Comparison of ENCODE assay signal across 11 cellular contexts in genomic region chr12:53253298-53253697, GRCh38. TPM values are rescaled to one million over a fixed set of nuclear protein-coding genes. Genes with fewer than 3 reads are reported as not detected.
DNase-seq lines count a peak whose midpoint lies in the region; ATAC-seq, FAIRE-seq and TF ChIP-seq lines count a peak whose summit lies in the region.
"Had no signal": no experiment of that assay in that cellular context is flagged by ENCODE, and none has a peak within 500 bp of the region (broad histone marks: within the 10 kb centered on the region; RNA-seq: fewer than 3 reads in every experiment).

No MANE protein-coding gene starts in this region.

- FAIRE-seq in kidney (lab: Jason Lieb, UNC), result no peak
- FAIRE-seq: bronchial epithelial cell, islet of Langerhans had no signal

- H3K36me3 ChIP-seq in KOPT-K1 (ENCODE audit: insufficient read depth, low read length) (peaks cover 27% of the 10 kb centered on the region), neural progenitor cell (no peaks in the 10 kb centered on the region), kidney (ENCODE audit: control insufficient read depth in 1 of 2, insufficient read depth in 2 of 2, low read length in 2 of 2) (peaks cover 6 to 7% of the 10 kb centered on the region in 2 donors)

- H4K20me1 ChIP-seq in neural progenitor cell (ENCODE audit: low read depth), result no peaks in the 10 kb centered on the region

- H3K27me3 Mint-ChIP-seq in chondrocyte (ENCODE audit: low read depth), result no peaks in the 10 kb centered on the region
- H3K27me3 Mint-ChIP-seq in neural progenitor cell (ENCODE audit: insufficient read depth, low read depth), result peaks cover 7% of the 10 kb centered on the region

- H3K4me1 ChIP-seq in neural progenitor cell, result no peaks in the 10 kb centered on the region
- peaks cover 7 to 18% of the 10 kb centered on the region in 2 donors for H3K4me1 ChIP-seq in kidney (ENCODE audit: control insufficient read depth in 1 of 2, insufficient read depth in 1 of 2, low read depth in 1 of 2, low read length in 2 of 2)

- H3K27ac ChIP-seq in C4-2B (peak overlapping the region; percentile 93), KOPT-K1 (ENCODE audit: low read depth, low read length, poor library complexity, severe bottlenecking) (peak overlapping the region; percentile 75), neural progenitor cell (no peak overlapping the region), kidney (ENCODE audit: low read depth in 2 of 2, low read length in 2 of 2) (no peak overlapping the region)

- intact Hi-C loops in kidney (cut with DNase I), result no loop called here

- H3K36me3 Mint-ChIP-seq in chondrocyte (ENCODE audit: low read depth) (peaks cover 2% of the 10 kb centered on the region), neural progenitor cell (no peaks in the 10 kb centered on the region)

- DNase-seq in chondrocyte (ENCODE audit: low spot score) (no peak), neural progenitor cell (ENCODE audit: low spot score) (no peak), NCI-H187 treated with DMSO at 0.1 percent for 48 hours (lab: John Stamatoyannopoulos, UW) (no peak), kidney (no peak), NCI-H526 (lab: John Stamatoyannopoulos, UW) (no peak)
- DNase-seq: stimulated activated CD4-positive, alpha-beta T cell treated with anti-CD3 and anti-CD28 coated beads, Interleukin-2, amount 100 ng/mL, for 48 hours had no signal

- H3K4me2 ChIP-seq in neural progenitor cell, result no peak overlapping the region

- H3K9ac ChIP-seq in neural progenitor cell (no peak overlapping the region), kidney (ENCODE audit: low read length in 2 of 2) (peak overlapping the region in 1 of 2 donors; percentile 87)

- H3K79me2 ChIP-seq in neural progenitor cell (ENCODE audit: low read depth), result peaks cover 15% of the 10 kb centered on the region

- no peak for ATAC-seq in GM19324 (IDR thresholded peaks at IDR 0.05; ENCODE audit: low FRiP score, unreplicated experiment)

- peaks cover 26% of the 10 kb centered on the region for H3K4me1 Mint-ChIP-seq in chondrocyte (ENCODE audit: low read depth)
- H3K4me1 Mint-ChIP-seq in neural progenitor cell, result peaks cover 23% of the 10 kb centered on the region

- H3K4me3 Mint-ChIP-seq in chondrocyte (ENCODE audit: unreplicated experiment), result peak overlapping the region; percentile 98
- H3K4me3 Mint-ChIP-seq in neural progenitor cell, result peak overlapping the region; percentile 96

- H3K4me3 ChIP-seq in neural progenitor cell (no peak overlapping the region), kidney (ENCODE audit: low read length in 2 of 2) (peak overlapping the region in 1 of 2 donors; percentile 70)

- H3K9me3 Mint-ChIP-seq in chondrocyte (ENCODE audit: low read depth), result no peaks in the 10 kb centered on the region
- H3K9me3 Mint-ChIP-seq in neural progenitor cell, result no peaks in the 10 kb centered on the region

- H3K27ac Mint-ChIP-seq in chondrocyte (ENCODE audit: unreplicated experiment) (no peak overlapping the region), neural progenitor cell (no peak overlapping the region)

- H3K9me3 ChIP-seq in KOPT-K1 (ENCODE audit: insufficient read depth, low read length, poor library complexity, severe bottlenecking), result no peaks in the 10 kb centered on the region
- no peaks in the 10 kb centered on the region for H3K9me3 ChIP-seq in neural progenitor cell (ENCODE audit: low read depth)
- H3K9me3 ChIP-seq in kidney (ENCODE audit: control insufficient read depth in 1 of 2, low read length in 2 of 2), result no peaks in the 10 kb centered on the region

- H3F3A ChIP-seq in neural progenitor cell (ENCODE audit: low read depth), result peaks cover 19% of the 10 kb centered on the region

- no peak for TF ChIP-seq CTCF in C4-2B (conservative IDR thresholded peaks at IDR 0.05)
- no peak for TF ChIP-seq CTCF in chondrocyte (IDR thresholded peaks at IDR 0.05)
- no peak for TF ChIP-seq CTCF in neural progenitor cell (IDR thresholded peaks at IDR 0.05)
- TF ChIP-seq CTCF in kidney (IDR thresholded peaks at IDR 0.05; ENCODE audit: borderline replicate concordance, extremely low read depth, insufficient read depth), result no peak

- H2AFZ ChIP-seq in neural progenitor cell (replicated peaks), result no peak overlapping the region

- H3K27me3 ChIP-seq in neural progenitor cell, result no peaks in the 10 kb centered on the region

RNA-seq across cellular contexts. Expression of gene ESPL1, which starts 14.8 kb away (rescaled TPM):
- total RNA-seq in chondrocyte, result 4.0 to 5.5 TPM (median 4.8 TPM) in 3 replicates
- total RNA-seq in neural progenitor cell (ENCODE audit: low replicate concordance), result 34.3 and 54.0 TPM in 2 replicates
- 1.5 TPM for total RNA-seq in kidney
- 2.9 TPM for polyA plus RNA-seq in kidney (ENCODE audit: insufficient read depth, low read depth, low replicate concordance)

RNA-seq across cellular contexts. Expression of gene RARG, which starts 21.3 kb away (rescaled TPM):
- total RNA-seq in chondrocyte (19.4 to 30.0 TPM (median 21.7 TPM) in 3 replicates), neural progenitor cell (ENCODE audit: low replicate concordance) (17.0 and 30.9 TPM in 2 replicates), kidney (34.1 TPM)
- polyA plus RNA-seq in kidney (ENCODE audit: insufficient read depth, low read depth, low replicate concordance), result 13.2 TPM

RNA-seq across cellular contexts. Expression of gene PFDN5, which starts 42.0 kb away (rescaled TPM):
- total RNA-seq in chondrocyte (266 to 309 TPM (median 274 TPM) in 3 replicates), neural progenitor cell (ENCODE audit: low replicate concordance) (425 and 443 TPM in 2 replicates), kidney (439 TPM)
- 1,405 TPM for polyA plus RNA-seq in kidney (ENCODE audit: insufficient read depth, low read depth, low replicate concordance)

RNA-seq across cellular contexts. Expression of gene MYG1, which starts 46.2 kb away (rescaled TPM):
- 44.1 to 47.0 TPM (median 47.0 TPM) in 3 replicates for total RNA-seq in chondrocyte
- 48.8 and 55.7 TPM in 2 replicates for total RNA-seq in neural progenitor cell (ENCODE audit: low replicate concordance)
- 49.0 TPM for total RNA-seq in kidney
- 105 TPM for polyA plus RNA-seq in kidney (ENCODE audit: insufficient read depth, low read depth, low replicate concordance)

RNA-seq across cellular contexts. Expression of gene ITGB7, which starts 46.2 kb away (rescaled TPM):
- 0.37 to 0.46 TPM in 2 of 3 replicates, not detected in the other for total RNA-seq in chondrocyte
- 0.43 TPM in 1 of 2 replicates, not detected in the other for total RNA-seq in neural progenitor cell (ENCODE audit: low replicate concordance)
- 14.5 TPM for total RNA-seq in kidney
- 11.0 TPM for polyA plus RNA-seq in kidney (ENCODE audit: insufficient read depth, low read depth, low replicate concordance)

Comparison
In these comparisons a context has a peak if more than half of its experiments do, and no peak if none do; other contexts are left out.
1. H3K27ac ChIP-seq: peak in C4-2B (single experiment) and KOPT-K1 (single experiment); none in neural progenitor cell (single experiment) and kidney (0 of 2).